17 cellular contexts compared by ENCODE assay signal in the genomic region with DNA sequence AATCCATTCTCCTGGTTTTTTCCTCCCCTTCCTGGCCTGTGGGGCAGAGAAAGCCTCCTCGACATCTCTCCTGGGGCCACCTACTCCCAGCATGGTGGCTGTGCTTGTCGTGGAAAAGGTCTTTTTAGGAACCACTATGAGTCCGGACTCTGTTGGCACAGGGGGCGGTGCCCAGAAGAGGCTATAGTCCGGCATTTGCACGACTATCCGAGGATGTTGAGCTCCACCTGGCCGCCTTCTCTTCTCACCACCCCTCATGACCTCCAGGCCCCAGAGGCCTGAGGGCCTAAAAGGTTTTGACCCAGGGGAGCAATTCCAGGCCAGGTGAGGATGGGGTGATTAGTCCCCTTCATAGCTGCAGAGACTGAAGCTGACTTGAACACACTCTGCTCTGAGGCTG. TPM values are rescaled to one million over a fixed set of nuclear protein-coding genes. Genes with fewer than 3 reads are reported as not detected.
A peak's percentile ranks its signal among the peaks of the same experiment; 100 is the strongest.
DNase-seq lines count a peak whose midpoint lies in the region; ATAC-seq and TF ChIP-seq lines count a peak whose summit lies in the region.
"Had no signal": no experiment of that assay in that cellular context is flagged by ENCODE, and none has a peak within 500 bp of the region (broad histone marks: within the 10 kb centered on the region; RNA-seq: fewer than 3 reads in every experiment).

No MANE protein-coding gene starts in this region.

- in situ Hi-C loops in IMR-90 (cut with MboI; ENCODE audit: low sequenced_read_pairs) = loop anchor here (25.0 kb wide), 1 partner anchor 400 kb away; the partner anchor contains the start of gene IRF1

- H3K4ac ChIP-seq in IMR-90 (ENCODE audit: low read depth, low read length) (peak overlapping the region; percentile 80; the same call in 1 of the 2 replicates), mesenchymal stem cell (ENCODE audit: low read depth in 1 of 2, low read length in 2 of 2) (no peak overlapping the region)

- peaks cover 48% of the 10 kb centered on the region for H3K4me1 Mint-ChIP-seq in activated T-cell treated with anti-CD3 and anti-CD28 coated beads, Interleukin-2, amount 50 U/mL, for 24 hours (ENCODE audit: low read depth)
- peaks cover 25 to 48% (median 40%) of the 10 kb centered on the region in 3 donors for H3K4me1 Mint-ChIP-seq in CD8-positive, alpha-beta memory T cell
- H3K4me1 Mint-ChIP-seq: CD14-positive monocyte, GM23338 had no signal

- H3K56ac ChIP-seq in IMR-90 (ENCODE audit: extremely low read depth, insufficient read depth, low read length) = no peak overlapping the region

- H4K5ac ChIP-seq in IMR-90 (ENCODE audit: low read depth, low read length) = peak overlapping the region; percentile 19; the same call in 1 of the 2 replicates

- peaks cover 3% of the 10 kb centered on the region for H3K9me3 Mint-ChIP-seq in activated T-cell treated with anti-CD3 and anti-CD28 coated beads, Interleukin-2, amount 50 U/mL, for 24 hours
- H3K9me3 Mint-ChIP-seq in CD8-positive, alpha-beta memory T cell = no peaks in the 10 kb centered on the region
- H3K9me3 Mint-ChIP-seq: GM23338, IgD-negative memory B cell had no signal

- CTCF ChIA-PET in IMR-90 (lab: Yijun Ruan, JAX) = no interaction called here
- CTCF ChIA-PET in CD8-positive, alpha-beta memory T cell (lab: Charles Lee) = interaction anchor here (0.5 to 1.3 kb wide), 2 partner anchors 22 to 344 kb away, joined by 3 read pairs; no protein-coding TSS in a partner anchor

- peaks cover 21% of the 10 kb centered on the region for H3K9me1 ChIP-seq in IMR-90 (ENCODE audit: insufficient read depth, low read length)

- H2AK9ac ChIP-seq in IMR-90 (replicated peaks; ENCODE audit: low read depth, low read length, poor library complexity) = no peak overlapping the region

- WGBS in IMR-90 (ENCODE audit: extremely low coverage in 2 of 2, insufficient read length in 1 of 2), 2 experiments = 100% methylated on average over 1 of the region's 8 CpGs; no CpG with 5 or more reads in 1 of the 2 experiments
- 80% methylated on average over 3 of the region's 8 CpGs for WGBS in mesenchymal stem cell

- peak overlapping the region; percentile 96; the same call in 2 of the 3 replicates for H2BK15ac ChIP-seq in IMR-90 (ENCODE audit: low read depth, low read length)
- H2BK15ac ChIP-seq in mesenchymal stem cell (ENCODE audit: low read depth, poor library complexity, severe bottlenecking) = no peak overlapping the region

- H3K4me3 ChIP-seq in IMR-90 (ENCODE audit: insufficient read depth, low read depth, low read length) (no peak overlapping the region), mesenchymal stem cell (ENCODE audit: insufficient read depth in 1 of 2, low read depth in 1 of 2, low read length in 2 of 2) (no peak overlapping the region), right atrium auricular region (no peak overlapping the region)
- H3K4me3 ChIP-seq in CD8-positive, alpha-beta memory T cell (ENCODE audit: low read length) = no peak overlapping the region
- H3K4me3 ChIP-seq: GM23338 had no signal

- no peak for TF ChIP-seq RAD21 in IMR-90 (IDR thresholded peaks at IDR 0.05; ENCODE audit: low read length)

- no peaks in the 10 kb centered on the region for H3K9me3 ChIP-seq in IMR-90 (ENCODE audit: control insufficient read depth, insufficient read depth, low read length)
- no peaks in the 10 kb centered on the region for H3K9me3 ChIP-seq in mesenchymal stem cell (ENCODE audit: control insufficient read depth, low read length)
- no peaks in the 10 kb centered on the region for H3K9me3 ChIP-seq in CD8-positive, alpha-beta memory T cell (ENCODE audit: low read length)
- H3K9me3 ChIP-seq in right atrium auricular region = no peaks in the 10 kb centered on the region
- H3K9me3 ChIP-seq: BE2C had no signal

- H2BK20ac ChIP-seq in IMR-90 (ENCODE audit: low read depth, low read length) = peak overlapping the region; percentile 96; the same call in 1 of the 2 replicates

- H3K27ac ChIP-seq in IMR-90 (ENCODE audit: insufficient read depth, low read length) = no peak overlapping the region
- no peak overlapping the region for H3K27ac ChIP-seq in mesenchymal stem cell (ENCODE audit: low read length, poor library complexity, severe bottlenecking)
- no peak overlapping the region for H3K27ac ChIP-seq in CD8-positive, alpha-beta memory T cell (ENCODE audit: low read depth, low read length)
- H3K27ac ChIP-seq in right atrium auricular region = no peak overlapping the region

- no peaks in the 10 kb centered on the region for H3K36me3 ChIP-seq in IMR-90 (ENCODE audit: control insufficient read depth, insufficient read depth, low read length)
- no peaks in the 10 kb centered on the region for H3K36me3 ChIP-seq in mesenchymal stem cell (ENCODE audit: control insufficient read depth in 1 of 2, insufficient read depth in 2 of 2, low read depth in 1 of 2, low read length in 2 of 2)
- no peaks in the 10 kb centered on the region for H3K36me3 ChIP-seq in CD8-positive, alpha-beta memory T cell (ENCODE audit: insufficient read depth, low read length)
- no peaks in the 10 kb centered on the region for H3K36me3 ChIP-seq in right atrium auricular region
- H3K36me3 ChIP-seq: BE2C had no signal

- H3K79me1 ChIP-seq in IMR-90 (ENCODE audit: low read depth in 1 of 2, low read length in 2 of 2) = no peaks in the 10 kb centered on the region
- no peaks in the 10 kb centered on the region for H3K79me1 ChIP-seq in mesenchymal stem cell (replicated peaks; ENCODE audit: low read length, poor library complexity, severe bottlenecking)

- no peak overlapping the region for H3K4me3 Mint-ChIP-seq in activated T-cell treated with anti-CD3 and anti-CD28 coated beads, Interleukin-2, amount 50 U/mL, for 24 hours
- no peak overlapping the region for H3K4me3 Mint-ChIP-seq in CD8-positive, alpha-beta memory T cell
- H3K4me3 Mint-ChIP-seq: CD14-positive monocyte, GM23338, IgD-negative memory B cell had no signal

- DNase-seq in activated T-cell treated with anti-CD3 and anti-CD28 coated beads, Interleukin-2, amount 50 U/mL, for 24 hours = peak; percentile 29
- no peak for DNase-seq in activated T-cell treated with anti-CD3 and anti-CD28 coated beads, Interleukin-2, amount 50 U/mL, for 48 hours
- DNase-seq in IMR-90 (no peak), mesenchymal stem cell (no peak), right atrium auricular region (ENCODE audit: low spot score) (no peak)
- no peak for DNase-seq in CD8-positive, alpha-beta memory T cell
- DNase-seq: ACHN; Calu3; CD4-positive, alpha-beta memory T cell; DMS79 treated with DMSO at 0.1 percent for 48 hours; GF-D8; HCEC 1CT had no signal

- no peak overlapping the region for H2AFZ ChIP-seq in IMR-90 (replicated peaks; ENCODE audit: low read length, poor library complexity)
- H2AFZ ChIP-seq in mesenchymal stem cell (ENCODE audit: low read depth, low read length) = no peak overlapping the region
- H2AFZ ChIP-seq: GM23338 had no signal

- H2BK5ac ChIP-seq in IMR-90 (ENCODE audit: low read depth, low read length, poor library complexity, severe bottlenecking) = no peak overlapping the region
- no peak overlapping the region for H2BK5ac ChIP-seq in mesenchymal stem cell (ENCODE audit: low read depth, low read length, poor library complexity, severe bottlenecking)

- H4K91ac ChIP-seq in IMR-90 (ENCODE audit: insufficient read depth, low read depth, low read length) = peak overlapping the region; percentile 53; the same call in 1 of the 2 replicates
- H4K91ac ChIP-seq in mesenchymal stem cell (ENCODE audit: low read length) = peak overlapping the region; percentile 1

- no peak for ATAC-seq in IMR-90 (ENCODE audit: low read depth)
- no peak for ATAC-seq in HG03571 (IDR thresholded peaks at IDR 0.05; ENCODE audit: unreplicated experiment)
- ATAC-seq: GM23338 had no signal

- H3K9ac ChIP-seq in IMR-90 (ENCODE audit: low read depth, low read length) (no peak overlapping the region), mesenchymal stem cell (ENCODE audit: low read length) (no peak overlapping the region)

- H2BK120ac ChIP-seq in IMR-90 (ENCODE audit: low read depth, low read length) = peak overlapping the region; percentile 65; the same call in 1 of the 2 replicates
- no peak overlapping the region for H2BK120ac ChIP-seq in mesenchymal stem cell (ENCODE audit: low read depth, low read length)

- H4K8ac ChIP-seq in IMR-90 (ENCODE audit: low read depth in 2 of 2, low read length in 2 of 2) (peak overlapping the region in 1 of 2 experiments; percentile 78; a peak in 2 of 4 replicates), mesenchymal stem cell (ENCODE audit: low read length) (no peak overlapping the region)

- H4K20me1 ChIP-seq in IMR-90 (ENCODE audit: insufficient read depth, low read length) = no peaks in the 10 kb centered on the region

- H3K4me1 ChIP-seq in IMR-90 (ENCODE audit: control insufficient read depth, insufficient read depth, low read length) (peaks cover 25% of the 10 kb centered on the region), mesenchymal stem cell (ENCODE audit: control insufficient read depth, insufficient read depth, low read depth, low read length) (peaks cover 18% of the 10 kb centered on the region), right atrium auricular region (peaks cover 0 to 16% of the 10 kb centered on the region in 2 donors)
- peaks cover 10% of the 10 kb centered on the region for H3K4me1 ChIP-seq in CD8-positive, alpha-beta memory T cell (ENCODE audit: insufficient read depth, low read length)

- dilution Hi-C loops in IMR-90 (cut with HindIII; ENCODE audit: low sequenced_read_pairs, unreplicated experiment) = no loop called here

- H3K14ac ChIP-seq in IMR-90 (replicated peaks; ENCODE audit: low read depth, low read length) (0 out of 2 replicates have a peak overlapping the region, but pooled peaks have one; percentile 39), mesenchymal stem cell (ENCODE audit: low read length in 2 of 2) (peak overlapping the region in 1 of 2 experiments; percentile 38)

- BruUV-seq in IMR-90 (replicated peaks; lab: Mats Ljungman, UMichigan) = no TSS peak

- H2AK5ac ChIP-seq in IMR-90 (ENCODE audit: low read depth, low read length) = peak overlapping the region; percentile 85
- H2AK5ac ChIP-seq in mesenchymal stem cell (ENCODE audit: low read length, severe bottlenecking) = peak overlapping the region; percentile 49

- no peaks in the 10 kb centered on the region for H3K27me3 ChIP-seq in IMR-90 (ENCODE audit: control insufficient read depth, insufficient read depth, low read length)
- no peaks in the 10 kb centered on the region for H3K27me3 ChIP-seq in mesenchymal stem cell (ENCODE audit: control insufficient read depth in 1 of 2, insufficient read depth in 1 of 2, low read length in 2 of 2)
- no peaks in the 10 kb centered on the region for H3K27me3 ChIP-seq in CD8-positive, alpha-beta memory T cell (ENCODE audit: insufficient read depth, low read length, poor library complexity, severe bottlenecking)
- no peaks in the 10 kb centered on the region for H3K27me3 ChIP-seq in right atrium auricular region
- H3K27me3 ChIP-seq: BE2C had no signal

- no peaks in the 10 kb centered on the region for H3K27me3 Mint-ChIP-seq in activated T-cell treated with anti-CD3 and anti-CD28 coated beads, Interleukin-2, amount 50 U/mL, for 24 hours
- H3K27me3 Mint-ChIP-seq in CD8-positive, alpha-beta memory T cell = peaks cover 0 to 2% of the 10 kb centered on the region in 2 donors
- H3K27me3 Mint-ChIP-seq: CD4-positive, alpha-beta memory T cell had no signal

- H3K18ac ChIP-seq in IMR-90 (ENCODE audit: low read depth, low read length) = no peak overlapping the region
- no peak overlapping the region for H3K18ac ChIP-seq in mesenchymal stem cell (ENCODE audit: low read depth in 1 of 2, low read length in 2 of 2)

- H2BK12ac ChIP-seq in mesenchymal stem cell (ENCODE audit: low read length in 2 of 2) = peak overlapping the region in 1 of 2 experiments; percentile 69

- H3K23ac ChIP-seq in IMR-90 (ENCODE audit: low read depth, low read length) (no peak overlapping the region), mesenchymal stem cell (ENCODE audit: low read length in 2 of 2) (no peak overlapping the region)

- intact Hi-C loops in IMR-90 (cut with micrococcal nuclease) = no loop called here

- TF ChIP-seq CTCF in IMR-90 (conservative IDR thresholded peaks at IDR 0.05; ENCODE audit: low read depth, low read length) = no peak
- TF ChIP-seq CTCF in right atrium auricular region (IDR thresholded peaks at IDR 0.05) = no peak

- H3K36me3 Mint-ChIP-seq in activated T-cell treated with anti-CD3 and anti-CD28 coated beads, Interleukin-2, amount 50 U/mL, for 24 hours (ENCODE audit: low read depth) = no peaks in the 10 kb centered on the region
- peaks cover 0 to 4% (median 0%) of the 10 kb centered on the region in 3 donors for H3K36me3 Mint-ChIP-seq in CD8-positive, alpha-beta memory T cell
- H3K36me3 Mint-ChIP-seq: CD14-positive monocyte; CD4-positive, alpha-beta memory T cell had no signal

- no peak for TF ChIP-seq POLR2A in IMR-90 (IDR thresholded peaks at IDR 0.05; ENCODE audit: low read depth, low read length)

- H3K27ac Mint-ChIP-seq in activated T-cell treated with anti-CD3 and anti-CD28 coated beads, Interleukin-2, amount 50 U/mL, for 24 hours = no peak overlapping the region
- no peak overlapping the region for H3K27ac Mint-ChIP-seq in CD8-positive, alpha-beta memory T cell
- H3K27ac Mint-ChIP-seq: CD14-positive monocyte; CD4-positive, alpha-beta memory T cell; GM23338; IgD-negative memory B cell had no signal

- H3K4me2 ChIP-seq in IMR-90 (ENCODE audit: low read depth, low read length) (no peak overlapping the region), mesenchymal stem cell (ENCODE audit: low read length, poor library complexity, severe bottlenecking) (no peak overlapping the region)
- H3K4me2 ChIP-seq: GM23338 had no signal

- POLR2A ChIA-PET in IMR-90 (lab: Charles Lee; ENCODE audit: unreplicated experiment) = no interaction called here
- POLR2A ChIA-PET in CD8-positive, alpha-beta memory T cell (lab: Charles Lee) = interaction anchor here (1.5 kb wide), 1 partner anchor 16 kb away, joined by 3 read pairs; no protein-coding TSS in a partner anchor

RNA-seq across cellular contexts. Expression of gene CSF2, which starts 14.1 kb away (rescaled TPM):
- not detected in 2 replicates for total RNA-seq in IMR-90 (2012; rRNA removed)
- 0.26 and 0.31 TPM in 2 replicates for polyA plus RNA-seq in IMR-90 (2012; rRNA removed)
- polyA plus RNA-seq in IMR-90 (2012; cell fraction: cytosol; rRNA removed) = 0.31 and 1.2 TPM in 2 replicates
- 0.70 and 0.79 TPM in 2 replicates for polyA plus RNA-seq in IMR-90 (2012; cell fraction: nucleus; rRNA removed; ENCODE audit: low replicate concordance)
- not detected for polyA plus RNA-seq in mesenchymal stem cell (2013, experiment 1 of 2)
- polyA plus RNA-seq in mesenchymal stem cell (2013, experiment 2 of 2) = not detected
- total RNA-seq in CD8-positive, alpha-beta memory T cell = 100 to 1,000 TPM; 393 to 409 TPM
- not detected for polyA plus RNA-seq in CD8-positive, alpha-beta memory T cell
- total RNA-seq in right atrium auricular region = not detected
- total RNA-seq: CD4-positive, alpha-beta memory T cell; GM23338 had no signal
- polyA plus RNA-seq: CD14-positive monocyte, GM23338, IgD-negative memory B cell had no signal

RNA-seq across cellular contexts. Expression of gene IL3, which starts 27.2 kb away (rescaled TPM):
- total RNA-seq in IMR-90 (2012; rRNA removed) (not detected in 2 replicates), right atrium auricular region (not detected)
- not detected in 2 replicates for polyA plus RNA-seq in IMR-90 (2012; rRNA removed)
- polyA plus RNA-seq in IMR-90 (2012; cell fraction: cytosol; rRNA removed) = not detected in 2 replicates
- not detected in 2 replicates for polyA plus RNA-seq in IMR-90 (2012; cell fraction: nucleus; rRNA removed; ENCODE audit: low replicate concordance)
- not detected for polyA plus RNA-seq in mesenchymal stem cell (2013, experiment 1 of 2)
- polyA plus RNA-seq in mesenchymal stem cell (2013, experiment 2 of 2) = not detected
- 10 to 100 TPM; 69.7 to 71.9 TPM for total RNA-seq in CD8-positive, alpha-beta memory T cell
- not detected for polyA plus RNA-seq in CD8-positive, alpha-beta memory T cell
- total RNA-seq: Calu3; CD4-positive, alpha-beta memory T cell; GM23338 had no signal
- polyA plus RNA-seq: CD14-positive monocyte; CD4-positive, alpha-beta memory T cell; GM23338; IgD-negative memory B cell had no signal

Comparison
In these comparisons a context has a peak if more than half of its experiments do, and no peak if none do; other contexts are left out.
1. RNA of gene CSF2, which starts 14.1 kb away (total RNA-seq): 393 to 409 TPM in CD8-positive, alpha-beta memory T cell; not detected in IMR-90 and not detected in right atrium auricular region; every median in the first group is over 100 times any median in the second.
2. RNA of gene IL3, which starts 27.2 kb away (total RNA-seq): 69.7 to 71.9 TPM in CD8-positive, alpha-beta memory T cell; not detected in IMR-90 and not detected in right atrium auricular region; every median in the first group is over 10 times any median in the second.